Comparison of ENCODE assay signal across 9 cellular contexts in the genomic region with DNA sequence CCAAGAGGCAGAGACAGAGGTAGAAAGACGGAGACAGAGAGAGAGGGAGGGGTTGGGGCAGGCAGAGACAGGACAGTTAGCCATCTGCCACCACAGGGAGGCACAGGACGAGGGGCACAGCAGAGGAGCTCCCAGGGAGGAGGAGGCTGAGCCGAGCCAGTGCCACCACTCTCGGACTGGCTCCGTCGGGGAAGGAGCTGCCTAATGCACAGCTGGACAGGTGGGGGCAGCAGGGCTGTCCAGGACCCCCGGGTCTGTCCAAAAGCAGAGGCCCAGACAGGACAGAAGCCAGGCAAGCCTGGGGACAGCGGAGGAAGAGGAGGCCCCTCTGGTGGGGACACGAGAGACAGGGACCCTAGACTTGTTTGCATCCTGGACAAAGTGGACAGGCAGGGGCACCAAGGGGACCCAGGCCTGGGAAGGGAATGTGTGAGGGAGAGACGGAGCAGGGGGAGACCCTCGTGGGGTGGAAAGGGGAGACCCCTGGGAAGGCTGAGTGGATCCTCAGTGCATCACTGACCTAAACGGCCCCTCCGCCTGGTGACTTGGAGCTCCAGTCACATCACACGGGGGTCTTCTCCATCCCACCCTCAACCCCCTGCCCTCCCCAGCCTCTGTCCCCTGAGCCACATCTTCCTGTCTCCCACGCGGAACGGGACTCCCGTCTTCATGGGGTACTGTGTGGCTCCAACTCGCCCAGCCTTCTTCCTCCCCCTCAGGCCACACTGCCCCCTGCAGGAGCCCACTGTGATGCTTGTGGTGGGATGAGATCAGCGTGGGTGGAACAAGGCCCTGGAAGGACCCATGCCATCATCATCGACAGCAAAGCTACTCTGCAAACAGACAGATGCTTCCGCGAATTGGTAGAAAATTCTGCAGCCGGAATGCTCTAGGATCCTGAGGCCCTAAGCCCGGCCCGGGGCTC. TPM values are rescaled to one million over a fixed set of nuclear protein-coding genes. Genes with fewer than 3 reads are reported as not detected.
DNase-seq lines count a peak whose midpoint lies in the region; ATAC-seq and TF ChIP-seq lines count a peak whose summit lies in the region.
"Had no signal": no experiment of that assay in that cellular context is flagged by ENCODE, and none has a peak within 500 bp of the region (broad histone marks: within the 10 kb centered on the region; RNA-seq: fewer than 3 reads in every experiment).

No MANE protein-coding gene starts in this region.

- no peak overlapping the region for H3T11ph ChIP-seq in H9 (ENCODE audit: low read length)

- no peak overlapping the region for H2AK5ac ChIP-seq in H9 (ENCODE audit: insufficient read length, low read length)

- no peak overlapping the region for H3K4me2 ChIP-seq in H9 (ENCODE audit: insufficient read depth, insufficient read length, low read length)

- H3K27ac ChIP-seq in H9 (ENCODE audit: insufficient read length, low read depth, low read length) (no peak overlapping the region), brain microvascular endothelial cell (no peak overlapping the region)

- no peak overlapping the region for H3K27ac Mint-ChIP-seq in H9
- H3K27ac Mint-ChIP-seq: stimulated activated naive B cell treated with anti-CD40 and anti-IgM and Interleukin-4, amounts not matched to agents 10 μg/mL and 1 μg/mL and 100 μg/mL, for 72 hours had no signal

- H3K79me2 ChIP-seq in H9 (ENCODE audit: insufficient read depth, low read length): no peaks in the 10 kb centered on the region

- no peaks in the 10 kb centered on the region for H3K23me2 ChIP-seq in H9 (ENCODE audit: insufficient read length, low read depth, low read length, poor library complexity, severe bottlenecking)

- no peak overlapping the region for H3K23ac ChIP-seq in H9 (ENCODE audit: insufficient read length, low read depth, low read length)

- no peaks in the 10 kb centered on the region for H4K20me1 ChIP-seq in H9 (ENCODE audit: control insufficient read depth, insufficient read depth, insufficient read length)

- no peaks in the 10 kb centered on the region for H3K9me3 Mint-ChIP-seq in H9
- H3K9me3 Mint-ChIP-seq: stimulated activated naive B cell treated with anti-CD40 and anti-IgM and Interleukin-4, amounts not matched to agents 10 μg/mL and 1 μg/mL and 100 μg/mL, for 72 hours had no signal

- H3K18ac ChIP-seq in H9 (ENCODE audit: insufficient read length, low read depth, low read length): no peak overlapping the region

- H3K4me1 Mint-ChIP-seq in H9: peaks cover 10 to 20% of the 10 kb centered on the region in 2 experiments
- H3K4me1 Mint-ChIP-seq: stimulated activated naive B cell treated with anti-CD40 and anti-IgM and Interleukin-4, amounts not matched to agents 10 μg/mL and 1 μg/mL and 100 μg/mL, for 72 hours had no signal

- peaks cover 22% of the 10 kb centered on the region for H3K27me3 Mint-ChIP-seq in H9 (ENCODE audit: low read depth)

- no CpG with 5 or more reads among the region's 26 CpGs for WGBS in H9 (ENCODE audit: extremely low coverage, insufficient read length, low lambda C conversion rate)

- in situ Hi-C loops in brain microvascular endothelial cell (cut with HindIII; ENCODE audit: low pct_ligation_motif_present, low sequenced_read_pairs): no loop called here

- no peak overlapping the region for H4K8ac ChIP-seq in H9 (replicated peaks; ENCODE audit: insufficient read length, low read depth, low read length)

- TF ChIP-seq CTCF in AG04449 (IDR thresholded peaks at IDR 0.05; ENCODE audit: insufficient read depth, low read length, missing control alignments) (peak; percentile 22), H9 (conservative IDR thresholded peaks at IDR 0.05) (peak; percentile 53), brain microvascular endothelial cell (IDR thresholded peaks at IDR 0.05; ENCODE audit: low read depth, low read length, missing control alignments) (peak; percentile 46)

- no peak overlapping the region for H2BK12ac ChIP-seq in H9 (ENCODE audit: insufficient read length, low read depth, low read length)

- no peak overlapping the region for H2AFZ ChIP-seq in H9 (ENCODE audit: low read length)

- H3K9me3 ChIP-seq in H9 (ENCODE audit: control insufficient read depth, low read depth, low read length): no peaks in the 10 kb centered on the region

- H3K27me3 ChIP-seq in H9 (ENCODE audit: insufficient read depth, low read length): no peaks in the 10 kb centered on the region
- H3K27me3 ChIP-seq in brain microvascular endothelial cell (replicated peaks): no peaks in the 10 kb centered on the region

- H3K4me3 Mint-ChIP-seq in H9: peak overlapping the region in 1 of 2 experiments; percentile 9; a peak in 1 of 5 replicates
- H3K4me3 Mint-ChIP-seq: stimulated activated naive B cell treated with anti-CD40 and anti-IgM and Interleukin-4, amounts not matched to agents 10 μg/mL and 1 μg/mL and 100 μg/mL, for 72 hours had no signal

- H3K4me1 ChIP-seq in H9 (ENCODE audit: insufficient read depth, low read length): no peaks in the 10 kb centered on the region; the same call in 1 of the 2 replicates

- H4K91ac ChIP-seq in H9 (ENCODE audit: insufficient read length, low read depth, low read length): no peak overlapping the region

- POLR2A ChIA-PET in AG04449 (lab: Yijun Ruan, JAX): no interaction called here

- H2BK15ac ChIP-seq in H9 (ENCODE audit: low read depth, low read length): no peak overlapping the region

- H3K4me3 ChIP-seq in AG04449 (ENCODE audit: low read depth, low read length): no peak overlapping the region
- no peak overlapping the region for H3K4me3 ChIP-seq in brain microvascular endothelial cell (ENCODE audit: low read depth, low read length)

- no peak overlapping the region for H4K5ac ChIP-seq in H9 (ENCODE audit: insufficient read length, low read depth, low read length)

- no peak overlapping the region for H3K56ac ChIP-seq in H9 (ENCODE audit: insufficient read length, low read depth, low read length)

- H3K36me3 Mint-ChIP-seq in H9 (ENCODE audit: insufficient read depth in 1 of 3, low read depth in 3 of 3): no peaks in the 10 kb centered on the region
- H3K36me3 Mint-ChIP-seq: stimulated activated naive B cell treated with anti-CD40 and anti-IgM and Interleukin-4, amounts not matched to agents 10 μg/mL and 1 μg/mL and 100 μg/mL, for 72 hours had no signal

- no peaks in the 10 kb centered on the region for H3K79me1 ChIP-seq in H9 (ENCODE audit: insufficient read depth, low read depth, low read length, poor library complexity, severe bottlenecking)

- H3K36me3 ChIP-seq in brain microvascular endothelial cell (replicated peaks): no peaks in the 10 kb centered on the region

- no peak for DNase-seq in AG04449 (ENCODE audit: low read depth, low spot score)
- DNase-seq in H9: peak; percentile 41
- no peak for DNase-seq in brain microvascular endothelial cell
- peak; percentile 90 for DNase-seq in mesenteric fat pad (ENCODE audit: low spot score)
- no peak for DNase-seq in stimulated activated naive CD4-positive, alpha-beta T cell treated with Interleukin-2 at 50 U/mL for 16 hours (lab: John Stamatoyannopoulos, UW)
- DNase-seq in NCI-H2029 treated with DMSO at 0.1 percent for 48 hours (lab: John Stamatoyannopoulos, UW): no peak
- no peak for DNase-seq in NCI-H446 (lab: John Stamatoyannopoulos, UW)
- DNase-seq: stimulated activated naive B cell treated with anti-CD40 and anti-IgM and Interleukin-4, amounts not matched to agents 10 μg/mL and 1 μg/mL and 100 μg/mL, for 72 hours had no signal

- H3K9ac ChIP-seq in H9 (ENCODE audit: extremely low read depth, insufficient read length, low read length): no peak overlapping the region

- H2BK20ac ChIP-seq in H9 (ENCODE audit: low read depth, low read length, poor library complexity, severe bottlenecking): no peak overlapping the region

- CTCF ChIA-PET in AG04449 (lab: Yijun Ruan, JAX): interaction anchor here (1.1 kb wide), 1 partner anchor 10 kb away, joined by 6 read pairs; no protein-coding TSS in a partner anchor

- no peak overlapping the region for H2BK120ac ChIP-seq in H9 (ENCODE audit: low read depth, low read length, poor library complexity, severe bottlenecking)

- no peak for ATAC-seq in GM18870 (IDR thresholded peaks at IDR 0.05; ENCODE audit: unreplicated experiment)

- no peak overlapping the region for H3K4ac ChIP-seq in H9 (ENCODE audit: low read depth, low read length)

- H2BK5ac ChIP-seq in H9 (ENCODE audit: insufficient read length, low read length): no peak overlapping the region

- H3K14ac ChIP-seq in H9 (ENCODE audit: insufficient read depth, low read length): peak overlapping the region; percentile 16; the same call in 1 of the 2 replicates

RNA-seq across cellular contexts. Expression of gene F10, which starts 0.9 kb away (rescaled TPM):
- total RNA-seq in H9 (2021) (1.7 TPM in 2 replicates), mesenteric fat pad (6.6 TPM)

RNA-seq across cellular contexts. Expression of gene F7, which starts 17.9 kb away (rescaled TPM):
- total RNA-seq in H9 (2021) (0.66 and 0.81 TPM in 2 replicates), mesenteric fat pad (0.35 TPM)

RNA-seq across cellular contexts. Expression of gene PROZ, which starts 35.0 kb away (rescaled TPM):
- not detected in 2 replicates for total RNA-seq in H9 (2021)
- total RNA-seq in mesenteric fat pad: not detected

Comparison
In these comparisons a context has a peak if more than half of its experiments do, and no peak if none do; other contexts are left out.
1. DNase-seq: peak in H9 (single experiment) and mesenteric fat pad (single experiment); none in AG04449 (single experiment), brain microvascular endothelial cell (single experiment), stimulated activated naive CD4-positive, alpha-beta T cell treated with Interleukin-2 at 50 U/mL for 16 hours (single experiment), NCI-H2029 treated with DMSO at 0.1 percent for 48 hours (single experiment) and NCI-H446 (0 of 2).
2. Peak in every context shown above with its lines, with median percentiles within 50 percentile points of each other: CTCF ChIP-seq.